18 cellular contexts compared by ENCODE assay signal in the genomic region with DNA sequence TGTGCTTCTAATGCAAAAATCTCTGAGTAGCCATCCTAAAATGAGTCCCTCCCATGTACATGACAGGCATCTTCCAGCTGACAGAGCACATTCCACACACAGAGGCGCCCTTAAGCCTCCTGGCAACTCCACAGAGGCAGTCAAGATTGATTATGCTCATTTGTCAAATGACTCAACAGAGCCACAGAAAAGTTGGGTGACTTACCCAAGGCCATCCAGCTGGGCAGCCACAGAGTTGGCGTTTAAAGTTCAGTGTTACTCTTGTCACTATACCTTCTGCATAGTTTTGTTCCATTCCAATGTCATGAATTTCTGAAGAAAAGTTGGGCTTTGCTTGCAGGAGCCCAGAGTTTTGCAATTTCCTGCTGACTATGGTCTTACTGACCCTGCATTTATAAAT.
DNase-seq lines count a peak whose midpoint lies in the region; ATAC-seq, FAIRE-seq and TF ChIP-seq lines count a peak whose summit lies in the region.
"Had no signal": no experiment of that assay in that cellular context is flagged by ENCODE, and none has a peak within 500 bp of the region (broad histone marks: within the 10 kb centered on the region; RNA-seq: fewer than 3 reads in every experiment).

No MANE protein-coding gene starts in this region.

- H2AFZ ChIP-seq in H1 (ENCODE audit: low read length), result no peak overlapping the region

- H2BK15ac ChIP-seq in H1 (ENCODE audit: low read length) (no peak overlapping the region), mesendoderm (replicated peaks; ENCODE audit: low read depth) (no peak overlapping the region)

- no peak for TF ChIP-seq CTCF in BJ (IDR thresholded peaks at IDR 0.05; ENCODE audit: insufficient read depth, low read depth, low read length)
- no peak for TF ChIP-seq CTCF in H1 (IDR thresholded peaks at IDR 0.05; ENCODE audit: control extremely low read depth in 1 of 3, insufficient read depth in 1 of 3, low read depth in 1 of 3, low read length in 3 of 3)

- intact Hi-C loops in Right ventricle myocardium superior (cut with DNase I), result no loop called here

- no peak overlapping the region for H2BK20ac ChIP-seq in H1 (ENCODE audit: low read length)

- TF ChIP-seq RAD21 in H1 (IDR thresholded peaks at IDR 0.05 in 1 of 2, conservative IDR thresholded peaks at IDR 0.05 in 1 of 2; ENCODE audit: low read depth in 2 of 2, low read length in 2 of 2), result no peak

- H3K4ac ChIP-seq in H1 (replicated peaks; ENCODE audit: insufficient read length, low read depth, low read length) (no peak overlapping the region), mesendoderm (ENCODE audit: low read depth, low read length) (no peak overlapping the region)

- WGBS in H1 (ENCODE audit: extremely low coverage in 1 of 2, insufficient coverage in 1 of 2, insufficient read length in 1 of 2, insufficient replicate concordance in 2 of 2, low coverage in 1 of 2, low lambda C conversion rate in 2 of 2, missing lambda C conversion rate in 1 of 2), 2 experiments, result 60% methylated on average over 2 of the region's 2 CpGs; no CpG with 5 or more reads in 1 of the 2 experiments
- WGBS in mesendoderm (ENCODE audit: extremely low coverage, insufficient coverage, low lambda C conversion rate), result no CpG with 5 or more reads among the region's 2 CpGs

- CTCF ChIA-PET in BJ (lab: Yijun Ruan, JAX), result no interaction called here
- CTCF ChIA-PET in H1 (lab: Charles Lee; ENCODE audit: partially characterized antibody), result no interaction called here

- no peak overlapping the region for H3K4me2 ChIP-seq in H1 (ENCODE audit: insufficient read depth in 1 of 2, low read depth in 2 of 2, low read length in 2 of 2)
- no peak overlapping the region for H3K4me2 ChIP-seq in mesendoderm (ENCODE audit: low read length)

- no peak overlapping the region for H4K91ac ChIP-seq in H1 (replicated peaks; ENCODE audit: insufficient read length, low read length)

- H3K23me2 ChIP-seq in H1 (ENCODE audit: low read depth, low read length), result no peaks in the 10 kb centered on the region

- DNase-seq in BJ (ENCODE audit: low read depth) (peak; percentile 1), MG63 (peak; percentile 48), H1 (ENCODE audit: low read depth in 1 of 2, low spot score in 2 of 2) (no peak), mesendoderm (peak; percentile 18), SIG-M5 treated with dmso at 0.1 percent for 504 hours (lab: John Stamatoyannopoulos, UW; ENCODE audit: unreplicated experiment) (no peak), NCI-H146 (lab: John Stamatoyannopoulos, UW) (no peak), Right ventricle myocardium superior (no peak)
- DNase-seq: activated B cell treated with CpG ODN at 0.5 μM for 24 hours; activated CD8-positive, alpha-beta memory T cell treated with anti-CD3 and anti-CD28 coated beads for 24 hours; COR-L47; effector memory CD4-positive, alpha-beta T cell; NCI-H774; stomach; T-cell had no signal

- no peaks in the 10 kb centered on the region for H3K36me3 ChIP-seq in BJ (ENCODE audit: control insufficient read depth, insufficient read depth, low read length)
- no peaks in the 10 kb centered on the region for H3K36me3 ChIP-seq in MG63
- H3K36me3 ChIP-seq in H1 (ENCODE audit: control insufficient read depth in 2 of 4, insufficient read depth in 4 of 4, low read length in 3 of 4), result no peaks in the 10 kb centered on the region
- H3K36me3 ChIP-seq in mesendoderm (ENCODE audit: control insufficient read depth, insufficient read depth, low read length), result no peaks in the 10 kb centered on the region
- H3K36me3 ChIP-seq: right atrium auricular region, stomach had no signal

- H4K20me1 ChIP-seq in H1 (replicated peaks in 1 of 2; ENCODE audit: control insufficient read depth in 1 of 2, insufficient read depth in 2 of 2, low read length in 2 of 2), result no peaks in the 10 kb centered on the region

- H3K14ac ChIP-seq in H1 (ENCODE audit: insufficient read length), result no peak overlapping the region

- no peak overlapping the region for H3K9ac ChIP-seq in H1 (replicated peaks in 1 of 4; ENCODE audit: extremely low read depth in 1 of 4, low read depth in 3 of 4, low read length in 3 of 4)
- no peak overlapping the region for H3K9ac ChIP-seq in mesendoderm (ENCODE audit: low read length)

- POLR2A ChIA-PET in BJ (lab: Charles Lee) (no interaction called here), H1 (lab: Charles Lee; ENCODE audit: partially characterized antibody) (no interaction called here)

- H3K27me3 ChIP-seq in BJ (ENCODE audit: control insufficient read depth, insufficient read depth, low read length), result no peaks in the 10 kb centered on the region
- H3K27me3 ChIP-seq in MG63, result no peaks in the 10 kb centered on the region
- no peaks in the 10 kb centered on the region for H3K27me3 ChIP-seq in H1 (replicated peaks in 1 of 4; ENCODE audit: control insufficient read depth in 3 of 4, extremely low read depth in 1 of 4, insufficient read depth in 3 of 4, low read length in 3 of 4)
- no peaks in the 10 kb centered on the region for H3K27me3 ChIP-seq in mesendoderm (ENCODE audit: insufficient read depth, low read length, poor library complexity)
- H3K27me3 ChIP-seq: right atrium auricular region, stomach had no signal

- H3K23ac ChIP-seq in H1 (ENCODE audit: insufficient read length), result no peak overlapping the region
- no peak overlapping the region for H3K23ac ChIP-seq in mesendoderm (ENCODE audit: low read length)

- no peak overlapping the region for H2BK5ac ChIP-seq in H1 (ENCODE audit: low read depth, low read length)
- no peak overlapping the region for H2BK5ac ChIP-seq in mesendoderm (ENCODE audit: low read length)

- no peak overlapping the region for H4K8ac ChIP-seq in H1 (ENCODE audit: extremely low read depth, insufficient read depth, low read length)
- no peak overlapping the region for H4K8ac ChIP-seq in mesendoderm (ENCODE audit: low read depth, low read length)

- H3K9me3 ChIP-seq in MG63, result no peaks in the 10 kb centered on the region
- no peaks in the 10 kb centered on the region for H3K9me3 ChIP-seq in H1 (ENCODE audit: insufficient read depth in 2 of 2, low read depth in 1 of 2, low read length in 1 of 2)
- H3K9me3 ChIP-seq: right atrium auricular region, stomach had no signal

- H3K56ac ChIP-seq in H1 (replicated peaks; ENCODE audit: insufficient read length, low read depth, low read length), result no peak overlapping the region
- no peak overlapping the region for H3K56ac ChIP-seq in mesendoderm (ENCODE audit: low read length)

- no peak overlapping the region for H2BK12ac ChIP-seq in H1 (ENCODE audit: low read depth, low read length)

- ATAC-seq in GM21786 (IDR thresholded peaks at IDR 0.05; ENCODE audit: unreplicated experiment) (no peak), Right ventricle myocardium superior (ENCODE audit: poor library complexity) (no peak)
- ATAC-seq: Panc1, T-cell had no signal

- H4K5ac ChIP-seq in H1 (ENCODE audit: insufficient read length, low read depth, low read length) (no peak overlapping the region), mesendoderm (ENCODE audit: low read length) (no peak overlapping the region)

- H3K4me1 ChIP-seq in H1 (replicated peaks in 1 of 4; ENCODE audit: control insufficient read depth in 3 of 4, insufficient read depth in 4 of 4, low read length in 3 of 4) (no peaks in the 10 kb centered on the region), mesendoderm (ENCODE audit: control insufficient read depth, low read depth, low read length) (no peaks in the 10 kb centered on the region)
- H3K4me1 ChIP-seq: right atrium auricular region, stomach had no signal

- H2BK120ac ChIP-seq in H1 (replicated peaks; ENCODE audit: low read depth, low read length) (no peak overlapping the region), mesendoderm (ENCODE audit: low read depth, low read length) (no peak overlapping the region)

- FAIRE-seq in H1 (lab: Jason Lieb, UNC), result peak; percentile 69
- FAIRE-seq: frontal cortex had no signal

- TF ChIP-seq EP300 in H1 (IDR thresholded peaks at IDR 0.05; ENCODE audit: borderline replicate concordance in 1 of 2, low read depth in 2 of 2, low read length in 2 of 2), result no peak

- H2AK5ac ChIP-seq in H1 (ENCODE audit: low read depth, low read length), result no peak overlapping the region
- H2AK5ac ChIP-seq in mesendoderm (ENCODE audit: low read length), result no peak overlapping the region

- no peak for TF ChIP-seq POLR2A in H1 (IDR thresholded peaks at IDR 0.05; ENCODE audit: control extremely low read depth in 1 of 2, low read depth in 2 of 2, low read length in 2 of 2)

- H3K18ac ChIP-seq in H1 (ENCODE audit: extremely low read depth, low read length), result no peak overlapping the region
- no peak overlapping the region for H3K18ac ChIP-seq in mesendoderm (ENCODE audit: low read length)

- H3K79me2 ChIP-seq in H1 (ENCODE audit: control insufficient read depth in 1 of 2, insufficient read depth in 2 of 2, low read length in 2 of 2) (no peaks in the 10 kb centered on the region), mesendoderm (ENCODE audit: control insufficient read depth, insufficient read depth, low read length) (no peaks in the 10 kb centered on the region)

- H3K4me3 ChIP-seq in BJ (ENCODE audit: low read depth, low read length) (no peak overlapping the region), MG63 (no peak overlapping the region), H1 (ENCODE audit: extremely low read depth in 1 of 4, insufficient read depth in 2 of 4, low read depth in 3 of 4, low read length in 4 of 4) (no peak overlapping the region), mesendoderm (ENCODE audit: low read length) (no peak overlapping the region)
- H3K4me3 ChIP-seq: right atrium auricular region, stomach had no signal

- H3K27ac ChIP-seq in H1 (ENCODE audit: low read depth, low read length) (no peak overlapping the region), mesendoderm (ENCODE audit: low read depth, low read length) (no peak overlapping the region)
- H3K27ac ChIP-seq: right atrium auricular region, stomach had no signal

- H3K79me1 ChIP-seq in H1 (ENCODE audit: low read depth, low read length) (no peaks in the 10 kb centered on the region), mesendoderm (ENCODE audit: low read length) (no peaks in the 10 kb centered on the region)

TF ChIP-seq in H1, 55 proteins besides CTCF, POLR2A, EP300 and RAD21 (continues in another document):
- TF ChIP-seq CREB1 (IDR thresholded peaks at IDR 0.05) (no peak), NRF1 (IDR thresholded peaks at IDR 0.05; ENCODE audit: low read depth, low read length) (no peak), BCL11A (IDR thresholded peaks at IDR 0.05; ENCODE audit: low read depth in 2 of 2, low read length in 2 of 2) (no peak), POU5F1 (IDR thresholded peaks at IDR 0.05; ENCODE audit: low read depth, low read length) (no peak), EZH2 (IDR thresholded peaks at IDR 0.05; ENCODE audit: low read depth, low read length, severe bottlenecking) (no peak), SP1 (IDR thresholded peaks at IDR 0.05; ENCODE audit: low read depth, low read length) (no peak), KDM1A (IDR thresholded peaks at IDR 0.05; ENCODE audit: borderline replicate concordance, low read length) (no peak), TEAD4 (IDR thresholded peaks at IDR 0.05; ENCODE audit: low read depth, low read length) (no peak), CEBPB (IDR thresholded peaks at IDR 0.05; ENCODE audit: low read depth, low read length) (no peak), SRF (IDR thresholded peaks at IDR 0.05; ENCODE audit: low read depth, low read length) (no peak), ZNF274 (IDR thresholded peaks at IDR 0.05; ENCODE audit: borderline replicate concordance, extremely low read depth, low read length) (no peak)

Comparison
In these comparisons a context has a peak if more than half of its experiments do, and no peak if none do; other contexts are left out.
1. DNase-seq: peak in BJ (single experiment), MG63 (single experiment) and mesendoderm (single experiment); none in H1 (0 of 2), SIG-M5 treated with dmso at 0.1 percent for 504 hours (single experiment), NCI-H146 (single experiment) and Right ventricle myocardium superior (single experiment).